ENCODE assay signal across 32 cellular contexts in the genomic region with DNA sequence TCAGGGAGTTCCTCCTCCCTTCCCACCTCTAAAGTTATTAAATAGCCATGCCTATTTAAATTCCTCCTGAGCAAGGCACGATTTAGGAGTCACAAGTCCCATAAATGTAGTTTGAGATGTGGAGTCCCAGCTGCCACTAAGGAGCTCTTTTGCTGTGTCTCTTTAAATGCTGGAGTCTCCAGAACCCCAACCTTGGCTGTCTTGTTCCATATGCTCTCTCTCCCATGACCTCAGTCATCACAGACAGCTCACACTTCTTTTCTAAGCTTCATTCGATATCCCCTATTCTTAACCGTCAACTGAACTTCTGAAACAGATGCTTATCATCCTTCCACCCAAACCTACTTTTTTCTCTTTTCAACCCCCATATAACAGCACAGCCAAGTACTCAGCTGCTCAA.
"Had no signal": no experiment of that assay in that cellular context is flagged by ENCODE, and none has a peak within 500 bp of the region (broad histone marks: within the 10 kb centered on the region; RNA-seq: fewer than 3 reads in every experiment).

No MANE protein-coding gene starts in this region.

- H3K79me2 ChIP-seq: parathyroid adenoma had no signal

- H3K27me3 Mint-ChIP-seq: activated naive CD8-positive, alpha-beta T cell treated with anti-CD3 and anti-CD28 coated beads for 36 hours; effector memory CD8-positive, alpha-beta T cell; naive thymus-derived CD4-positive, alpha-beta T cell; stimulated activated naive B cell treated with anti-CD40 and anti-IgM and Interleukin-4, amounts not matched to agents 10 μg/mL and 1 μg/mL and 100 μg/mL, for 72 hours had no signal

- DNase-seq: activated CD4-positive, alpha-beta T cell treated with anti-CD3 and anti-CD28 coated beads for 4 hours; activated CD4-positive, alpha-beta T cell treated with anti-CD3 and anti-CD28 coated beads, Interleukin-2, amount 50 U/mL, for 4 hours; activated effector memory CD4-positive, alpha-beta T cell treated with Interleukin-2 at 50 U/mL for 16 hours; activated naive CD4-positive, alpha-beta T cell treated with anti-CD3 and anti-CD28 coated beads for 36 hours; activated naive CD8-positive, alpha-beta T cell treated with anti-CD3 and anti-CD28 coated beads for 36 hours; activated T-cell treated with anti-CD3 and anti-CD28 coated beads for 4 hours; adrenal gland; brain microvascular endothelial cell; cortex of kidney; effector memory CD8-positive, alpha-beta T cell; foreskin keratinocyte; heart left ventricle; hypothalamus; immature natural killer cell; kidney; left colon; naive thymus-derived CD4-positive, alpha-beta T cell; nucleus accumbens; psoas muscle; stimulated activated CD4-positive, alpha-beta T cell treated with anti-CD3 and anti-CD28 coated beads, Interleukin-15, amount 100 ng/mL, for 24 hours; stimulated activated CD4-positive, alpha-beta T cell treated with anti-CD3 and anti-CD28 coated beads, Interleukin-2, amount 100 ng/mL, for 24 hours; stimulated activated naive B cell treated with anti-CD40 and anti-IgM and Interleukin-4, amounts not matched to agents 10 μg/mL and 1 μg/mL and 100 μg/mL, for 72 hours; stomach; T1000 had no signal

- H2AFZ ChIP-seq: parathyroid adenoma had no signal

- H3K4me3 Mint-ChIP-seq: activated naive CD4-positive, alpha-beta T cell treated with anti-CD3 and anti-CD28 coated beads for 36 hours; activated naive CD8-positive, alpha-beta T cell treated with anti-CD3 and anti-CD28 coated beads for 36 hours; effector memory CD8-positive, alpha-beta T cell; immature natural killer cell; mesothelial cell of epicardium; neural crest cell; stimulated activated naive B cell treated with anti-CD40 and anti-IgM and Interleukin-4, amounts not matched to agents 10 μg/mL and 1 μg/mL and 100 μg/mL, for 72 hours; T-helper 1 cell treated with Interleukin-12 subunit alpha and Interleukin-12 subunit beta and Interleukin-4 antibody, amounts not matched to agents 30 μg/mL and 1 μg/mL, for 36 hours had no signal

- H3K4me1 Mint-ChIP-seq: neural crest cell; stimulated activated naive B cell treated with anti-CD40 and anti-IgM and Interleukin-4, amounts not matched to agents 10 μg/mL and 1 μg/mL and 100 μg/mL, for 72 hours had no signal

- H3K27ac Mint-ChIP-seq: activated naive CD4-positive, alpha-beta T cell treated with anti-CD3 and anti-CD28 coated beads for 36 hours; activated naive CD8-positive, alpha-beta T cell treated with anti-CD3 and anti-CD28 coated beads for 36 hours; immature natural killer cell; mesothelial cell of epicardium; stimulated activated naive B cell treated with anti-CD40 and anti-IgM and Interleukin-4, amounts not matched to agents 10 μg/mL and 1 μg/mL and 100 μg/mL, for 72 hours; T-helper 1 cell treated with Interleukin-12 subunit alpha and Interleukin-12 subunit beta and Interleukin-4 antibody, amounts not matched to agents 30 μg/mL and 1 μg/mL, for 36 hours had no signal

- H3K4me3 ChIP-seq: adrenal gland, ascending aorta, heart left ventricle, psoas muscle, right atrium auricular region, stomach, tibial nerve had no signal

- FAIRE-seq: endothelial cell of umbilical vein, kidney had no signal

- H3K4me1 ChIP-seq: adrenal gland, ascending aorta, foreskin keratinocyte, parathyroid adenoma, psoas muscle, stomach had no signal

- H3K27me3 ChIP-seq: adrenal gland, ascending aorta, brain microvascular endothelial cell, foreskin keratinocyte, heart left ventricle, right atrium auricular region, stomach, tibial nerve had no signal

- H3K9ac ChIP-seq: parathyroid adenoma had no signal

- H3K36me3 ChIP-seq: adrenal gland, ascending aorta, brain microvascular endothelial cell, right atrium auricular region had no signal

- H3K27ac ChIP-seq: adrenal gland, ascending aorta, brain microvascular endothelial cell, foreskin keratinocyte, heart left ventricle, parathyroid adenoma, psoas muscle, right atrium auricular region, stomach, tibial nerve had no signal

- H3K9me3 ChIP-seq: ascending aorta, heart left ventricle, psoas muscle, right atrium auricular region, stomach, tibial nerve had no signal

- ATAC-seq: effector memory CD8-positive, alpha-beta T cell; foreskin keratinocyte; heart left ventricle; left colon; naive thymus-derived CD4-positive, alpha-beta T cell; psoas muscle; stimulated activated naive B cell treated with anti-CD40 and anti-IgM and Interleukin-4, amounts not matched to agents 10 μg/mL and 1 μg/mL and 100 μg/mL, for 72 hours had no signal

- H3K9me3 Mint-ChIP-seq: activated naive CD4-positive, alpha-beta T cell treated with anti-CD3 and anti-CD28 coated beads for 36 hours; activated naive CD8-positive, alpha-beta T cell treated with anti-CD3 and anti-CD28 coated beads for 36 hours; effector memory CD8-positive, alpha-beta T cell; immature natural killer cell; neural crest cell; stimulated activated naive B cell treated with anti-CD40 and anti-IgM and Interleukin-4, amounts not matched to agents 10 μg/mL and 1 μg/mL and 100 μg/mL, for 72 hours; T-helper 1 cell treated with Interleukin-12 subunit alpha and Interleukin-12 subunit beta and Interleukin-4 antibody, amounts not matched to agents 30 μg/mL and 1 μg/mL, for 36 hours had no signal
